In genomic region chr7:74655785-74656420, GRCh38 we compare ENCODE assay signal across 1 cellular context.
A peak's percentile ranks its signal among the peaks of the same experiment; 100 is the strongest.
TF ChIP-seq lines count a peak whose summit lies in the region.

No MANE protein-coding gene starts in this region.

TF ChIP-seq in HepG2, 621 proteins besides CTCF, POLR2A, EP300 and RAD21:
- TF ChIP-seq, protein P1, sequence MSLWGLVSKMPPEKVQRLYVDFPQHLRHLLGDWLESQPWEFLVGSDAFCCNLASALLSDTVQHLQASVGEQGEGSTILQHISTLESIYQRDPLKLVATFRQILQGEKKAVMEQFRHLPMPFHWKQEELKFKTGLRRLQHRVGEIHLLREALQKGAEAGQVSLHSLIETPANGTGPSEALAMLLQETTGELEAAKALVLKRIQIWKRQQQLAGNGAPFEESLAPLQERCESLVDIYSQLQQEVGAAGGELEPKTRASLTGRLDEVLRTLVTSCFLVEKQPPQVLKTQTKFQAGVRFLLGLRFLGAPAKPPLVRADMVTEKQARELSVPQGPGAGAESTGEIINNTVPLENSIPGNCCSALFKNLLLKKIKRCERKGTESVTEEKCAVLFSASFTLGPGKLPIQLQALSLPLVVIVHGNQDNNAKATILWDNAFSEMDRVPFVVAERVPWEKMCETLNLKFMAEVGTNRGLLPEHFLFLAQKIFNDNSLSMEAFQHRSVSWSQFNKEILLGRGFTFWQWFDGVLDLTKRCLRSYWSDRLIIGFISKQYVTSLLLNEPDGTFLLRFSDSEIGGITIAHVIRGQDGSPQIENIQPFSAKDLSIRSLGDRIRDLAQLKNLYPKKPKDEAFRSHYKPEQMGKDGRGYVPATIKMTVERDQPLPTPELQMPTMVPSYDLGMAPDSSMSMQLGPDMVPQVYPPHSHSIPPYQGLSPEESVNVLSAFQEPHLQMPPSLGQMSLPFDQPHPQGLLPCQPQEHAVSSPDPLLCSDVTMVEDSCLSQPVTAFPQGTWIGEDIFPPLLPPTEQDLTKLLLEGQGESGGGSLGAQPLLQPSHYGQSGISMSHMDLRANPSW (CRISPR knock-in tag; IDR thresholded peaks at IDR 0.05; ENCODE audit: borderline replicate concordance) = no peak
- TF ChIP-seq ZNF432 (CRISPR knock-in tag; IDR thresholded peaks at IDR 0.05; ENCODE audit: borderline replicate concordance) (no peak), PHF20 (CRISPR knock-in tag; IDR thresholded peaks at IDR 0.05) (no peak), FOXP1 (IDR thresholded peaks at IDR 0.05) (no peak), FOXP1 (CRISPR knock-in tag; IDR thresholded peaks at IDR 0.05) (no peak), ZNF652 (CRISPR knock-in tag; IDR thresholded peaks at IDR 0.05; ENCODE audit: borderline replicate concordance, low read depth) (peak; percentile 73), GABPA (IDR thresholded peaks at IDR 0.05; ENCODE audit: low read depth, low read length) (no peak), GABPA (CRISPR knock-in tag; IDR thresholded peaks at IDR 0.05; ENCODE audit: low read depth) (peak; percentile 4; the same call in 1 of the 2 replicates), RCOR2 (CRISPR knock-in tag; IDR thresholded peaks at IDR 0.05) (no peak), ZNF687 (CRISPR knock-in tag; IDR thresholded peaks at IDR 0.05) (0 out of 2 replicates have a peak, but pooled peaks have one; percentile 9), PRPF4 (IDR thresholded peaks at IDR 0.05; ENCODE audit: low read depth, low read length, poor library complexity, severe bottlenecking) (peak; percentile 27), ZNF343 (CRISPR knock-in tag; IDR thresholded peaks at IDR 0.05) (0 out of 2 replicates have a peak, but pooled peaks have one; percentile 9)
